27 cellular contexts compared by ENCODE assay signal in the genomic region with DNA sequence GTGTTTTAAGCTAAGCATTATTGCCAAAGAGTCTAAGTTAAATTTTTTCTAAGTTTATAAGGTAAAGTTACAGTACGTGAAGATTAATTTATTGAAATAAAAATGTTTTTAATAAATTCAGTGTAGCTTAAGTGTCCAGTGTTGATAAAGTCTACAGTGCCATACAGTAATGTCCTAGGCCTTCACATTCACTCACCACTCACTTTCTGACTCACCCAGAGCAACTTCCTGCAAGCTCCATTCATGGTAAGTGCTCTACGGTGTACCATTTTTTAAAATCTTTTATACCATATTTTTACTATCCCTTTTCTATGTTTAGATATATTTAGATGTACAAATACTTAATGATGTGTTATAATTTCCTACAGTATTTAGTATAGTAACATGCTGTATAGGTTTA.
"Had no signal": no experiment of that assay in that cellular context is flagged by ENCODE, and none has a peak within 500 bp of the region (broad histone marks: within the 10 kb centered on the region; RNA-seq: fewer than 3 reads in every experiment).

No MANE protein-coding gene starts in this region.

- DNase-seq: caudate nucleus; dorsolateral prefrontal cortex; effector memory CD4-positive, alpha-beta T cell; esophagus squamous epithelium; immature natural killer cell; left cardiac atrium; left ventricle myocardium inferior; lower lobe of right lung; mesenchymal stem cell; naive thymus-derived CD4-positive, alpha-beta T cell; nephron progenitor cell; psoas muscle; spleen; stimulated activated CD4-positive, alpha-beta T cell treated with anti-CD3 and anti-CD28 coated beads, Interleukin-15, amount 100 ng/mL, for 24 hours; stimulated activated CD4-positive, alpha-beta T cell treated with anti-CD3 and anti-CD28 coated beads, Interleukin-1b, Interleukin-23, amount 100 ng/mL, for 48 hours; stimulated activated CD4-positive, alpha-beta T cell treated with anti-CD3 and anti-CD28 coated beads, Interleukin-4, amount 100 ng/mL, for 24 hours; stomach; substantia nigra; transverse colon had no signal

- H3K27me3 ChIP-seq: dorsolateral prefrontal cortex, esophagus squamous epithelium, neutrophil, spleen, stomach, transverse colon had no signal

- H3K36me3 ChIP-seq: esophagus squamous epithelium, left ventricle myocardium inferior, lower lobe of right lung, neutrophil, spleen, stomach, thoracic aorta, transverse colon had no signal

- H3K9me3 ChIP-seq: esophagus squamous epithelium, lower lobe of right lung, neutrophil, psoas muscle, spleen, stomach, thoracic aorta, transverse colon had no signal

- ATAC-seq: left cardiac atrium; lower lobe of right lung; naive thymus-derived CD4-positive, alpha-beta T cell; psoas muscle; sciatic nerve; stimulated activated memory B cell treated with anti-CD40 and anti-IgM and Interleukin-4, amounts not matched to agents 10 μg/mL and 1 μg/mL and 100 μg/mL, for 72 hours had no signal

- H3K4me1 ChIP-seq: esophagus squamous epithelium, left ventricle myocardium inferior, lower lobe of right lung, psoas muscle, spleen had no signal

- H3K27me3 Mint-ChIP-seq: stimulated activated memory B cell treated with anti-CD40 and anti-IgM and Interleukin-4, amounts not matched to agents 10 μg/mL and 1 μg/mL and 100 μg/mL, for 72 hours had no signal

- H3K36me3 Mint-ChIP-seq: immature natural killer cell had no signal

- FAIRE-seq: endometrium, frontal cortex, keratinocyte had no signal

- H3K4me3 Mint-ChIP-seq: immature natural killer cell; naive thymus-derived CD4-positive, alpha-beta T cell; nephron progenitor cell; stimulated activated memory B cell treated with anti-CD40 and anti-IgM and Interleukin-4, amounts not matched to agents 10 μg/mL and 1 μg/mL and 100 μg/mL, for 72 hours had no signal

- H3K27ac ChIP-seq: coronary artery, dorsolateral prefrontal cortex, esophagus squamous epithelium, left ventricle myocardium inferior, lower lobe of right lung, neutrophil, psoas muscle, spleen, stomach, thoracic aorta, transverse colon had no signal

- H3K4me3 ChIP-seq: coronary artery, dorsolateral prefrontal cortex, esophagus squamous epithelium, left ventricle myocardium inferior, lower lobe of right lung, psoas muscle, spleen, stomach, thoracic aorta, transverse colon had no signal

- H3K27ac Mint-ChIP-seq: immature natural killer cell; naive thymus-derived CD4-positive, alpha-beta T cell; nephron progenitor cell; stimulated activated memory B cell treated with anti-CD40 and anti-IgM and Interleukin-4, amounts not matched to agents 10 μg/mL and 1 μg/mL and 100 μg/mL, for 72 hours had no signal

- H3K4me1 Mint-ChIP-seq: immature natural killer cell; naive thymus-derived CD4-positive, alpha-beta T cell; stimulated activated memory B cell treated with anti-CD40 and anti-IgM and Interleukin-4, amounts not matched to agents 10 μg/mL and 1 μg/mL and 100 μg/mL, for 72 hours had no signal
